ENCODE assay signal across 8 cellular contexts in genomic region chr11:61516675-61517516, GRCh38. TPM values are rescaled to one million over a fixed set of nuclear protein-coding genes. Genes with fewer than 3 reads are reported as not detected.
DNase-seq lines count a peak whose midpoint lies in the region; ATAC-seq, FAIRE-seq and TF ChIP-seq lines count a peak whose summit lies in the region.

No MANE protein-coding gene starts in this region.

- POLR2A ChIA-PET in HEK293T (lab: Yijun Ruan, JAX), result interaction anchor here (0.8 to 1.4 kb wide), 3 partner anchors 9 to 87 kb away, joined by 3 to 4 read pairs (median 4); partner anchors contain the start of genes CPSF7 and SDHAF2

- H3K27me3 ChIP-seq in small intestine (ENCODE audit: control insufficient read depth in 2 of 2, insufficient read depth in 2 of 2, low read length in 2 of 2), result peaks cover 0 to 2% of the 10 kb centered on the region in 2 donors

- no peak for FAIRE-seq in small intestine (lab: Jason Lieb, UNC)

- H3K9me3 ChIP-seq in small intestine (ENCODE audit: control insufficient read depth, low read depth), result no peaks in the 10 kb centered on the region

- no peaks in the 10 kb centered on the region for H3K36me3 ChIP-seq in small intestine (ENCODE audit: control insufficient read depth in 2 of 2, insufficient read depth in 2 of 2, low read length in 2 of 2)

- DNase-seq in AG09319 (ENCODE audit: extremely low read depth, low read depth) (no peak), HEK293T (ENCODE audit: extremely low spot score) (peak; percentile 79), memory B cell (ENCODE audit: low spot score in 2 of 2) (peak; percentile 64 to 77), small intestine (no peak)
- DNase-seq in activated CD4-positive, alpha-beta T cell treated with anti-CD3 and anti-CD28 coated beads for 24 hours (ENCODE audit: low read depth in 2 of 2), result peak; percentile 28 to 51
- DNase-seq in central memory CD4-positive, alpha-beta T cell, result peak; percentile 23
- peak; percentile 19 to 27 for DNase-seq in stimulated activated CD8-positive, alpha-beta memory T cell treated with anti-CD3 and anti-CD28 coated beads, Interleukin-7, amount 100 ng/mL, for 4 hours (ENCODE audit: low read depth in 2 of 2)

- H3K4me1 Mint-ChIP-seq in memory B cell, result peaks cover 10% of the 10 kb centered on the region

- WGBS in small intestine, 3 donors, result 18 to 21% (median 20%) methylated on average over 23 of the region's 23 CpGs

- no peaks in the 10 kb centered on the region for H3K36me3 Mint-ChIP-seq in memory B cell

- H3K27ac Mint-ChIP-seq in memory B cell, result no peak overlapping the region

- no peaks in the 10 kb centered on the region for H3K4me1 ChIP-seq in small intestine (ENCODE audit: control insufficient read depth in 2 of 2, insufficient read depth in 1 of 2, low read depth in 1 of 2, low read length in 1 of 2)

- peak; percentile 98 for TF ChIP-seq CTCF in AG09319 (IDR thresholded peaks at IDR 0.05; ENCODE audit: low read depth, low read length)

- no peak overlapping the region for H3K4me3 ChIP-seq in small intestine (ENCODE audit: low read depth in 1 of 2, low read length in 2 of 2)

- no peak overlapping the region for H3K27ac ChIP-seq in small intestine (ENCODE audit: low read depth in 1 of 2, low read length in 1 of 2)

- peak overlapping the region; percentile 16 for H3K4me3 Mint-ChIP-seq in memory B cell

- CTCF ChIA-PET in HEK293T (lab: Yijun Ruan, JAX), result interaction anchor here (0.7 to 3.0 kb wide), 21 partner anchors 9 to 122 kb away, joined by 3 to 36 read pairs (median 6); partner anchors contain the start of gene LRRC10B

- peak; percentile 66 for ATAC-seq in memory B cell (ENCODE audit: low read depth)
- no peak for ATAC-seq in HG02642 (IDR thresholded peaks at IDR 0.05; ENCODE audit: poor library complexity, unreplicated experiment)

- no peaks in the 10 kb centered on the region for H3K9me3 Mint-ChIP-seq in memory B cell

- peaks cover 28% of the 10 kb centered on the region for H3K27me3 Mint-ChIP-seq in memory B cell

TF ChIP-seq in HEK293T, 16 proteins besides CTCF, POLR2A, EP300 and RAD21:
- no peak for TF ChIP-seq CTBP1 (IDR thresholded peaks at IDR 0.05; ENCODE audit: borderline replicate concordance)
- TF ChIP-seq NFRKB (IDR thresholded peaks at IDR 0.05), result no peak
- no peak for TF ChIP-seq SP1 (IDR thresholded peaks at IDR 0.05)
- no peak for TF ChIP-seq ZNF384 (IDR thresholded peaks at IDR 0.05)
- TF ChIP-seq ARNT (IDR thresholded peaks at IDR 0.05), result no peak

RNA-seq across cellular contexts. Expression of gene LRRC10B, which starts 8.3 kb away (rescaled TPM):
- 1 to 10 TPM in 1 of 3 donors, under 1 TPM in 1, not detected in 1; 0.22 to 2.6 TPM for polyA plus RNA-seq in small intestine

Comparison
In these comparisons a context has a peak if more than half of its experiments do, and no peak if none do; other contexts are left out.
1. DNase-seq: peak in HEK293T (single experiment), activated CD4-positive, alpha-beta T cell treated with anti-CD3 and anti-CD28 coated beads for 24 hours (2 of 2), central memory CD4-positive, alpha-beta T cell (single experiment), memory B cell (2 of 2) and stimulated activated CD8-positive, alpha-beta memory T cell treated with anti-CD3 and anti-CD28 coated beads, Interleukin-7, amount 100 ng/mL, for 4 hours (2 of 2); none in AG09319 (single experiment) and small intestine (single experiment).